Comparison of ENCODE assay signal across 35 cellular contexts in genomic region chr1:214590696-214591095, GRCh38. TPM values are rescaled to one million over a fixed set of nuclear protein-coding genes. Genes with fewer than 3 reads are reported as not detected.
DNase-seq lines count a peak whose midpoint lies in the region; ATAC-seq, FAIRE-seq and TF ChIP-seq lines count a peak whose summit lies in the region.
"Had no signal": no experiment of that assay in that cellular context is flagged by ENCODE, and none has a peak within 500 bp of the region (broad histone marks: within the 10 kb centered on the region; RNA-seq: fewer than 3 reads in every experiment).

No MANE protein-coding gene starts in this region.

- H3K4me1 ChIP-seq in SK-N-SH (ENCODE audit: control insufficient read depth in 1 of 2, insufficient read depth in 2 of 2, low read depth in 1 of 2, low read length in 1 of 2), result no peaks in the 10 kb centered on the region; a peak in 1 of 4 replicates
- H3K4me1 ChIP-seq in astrocyte (ENCODE audit: insufficient read depth, low read length), result no peaks in the 10 kb centered on the region
- H3K4me1 ChIP-seq: colonic mucosa, Peyer's patch, sigmoid colon, transverse colon had no signal

- no peaks in the 10 kb centered on the region for H3K4me1 Mint-ChIP-seq in astrocyte (ENCODE audit: low read depth, unreplicated experiment)
- no peaks in the 10 kb centered on the region for H3K4me1 Mint-ChIP-seq in type B pancreatic cell (ENCODE audit: unreplicated experiment)
- H3K4me1 Mint-ChIP-seq: activated CD4-positive, alpha-beta T cell treated with anti-CD3 and anti-CD28 coated beads for 36 hours; activated naive CD4-positive, alpha-beta T cell treated with anti-CD3 and anti-CD28 coated beads, Interleukin-2, amount 50 U/mL, for 24 hours; CD14-positive monocyte; stimulated activated effector memory CD8-positive, alpha-beta T cell treated with anti-CD3 and anti-CD28 coated beads, Interleukin-12 subunit alpha, Interleukin-12 subunit beta, amount 100 ng/mL, for 72 hours had no signal

- H3K36me3 Mint-ChIP-seq in astrocyte (ENCODE audit: low read depth, unreplicated experiment), result no peaks in the 10 kb centered on the region
- no peaks in the 10 kb centered on the region for H3K36me3 Mint-ChIP-seq in type B pancreatic cell
- H3K36me3 Mint-ChIP-seq: activated naive CD4-positive, alpha-beta T cell treated with anti-CD3 and anti-CD28 coated beads, Interleukin-2, amount 50 U/mL, for 24 hours; CD14-positive monocyte; naive thymus-derived CD8-positive, alpha-beta T cell; stimulated activated effector memory CD8-positive, alpha-beta T cell treated with anti-CD3 and anti-CD28 coated beads, Interleukin-12 subunit alpha, Interleukin-12 subunit beta, amount 100 ng/mL, for 72 hours had no signal

- no peak overlapping the region for H3K4me3 ChIP-seq in SK-N-SH (ENCODE audit: low read depth in 2 of 2, low read length in 1 of 2)
- no peak overlapping the region for H3K4me3 ChIP-seq in astrocyte (ENCODE audit: insufficient read depth, low read depth, low read length)
- no peak overlapping the region for H3K4me3 ChIP-seq in fibroblast of pulmonary artery (replicated peaks; ENCODE audit: low read depth, low read length)
- no peak overlapping the region for H3K4me3 ChIP-seq in lower leg skin (ENCODE audit: low read depth, poor library complexity, severe bottlenecking)
- H3K4me3 ChIP-seq: colonic mucosa, lung, Peyer's patch, psoas muscle, sigmoid colon, transverse colon had no signal

- H3K27ac ChIP-seq in SK-N-SH (ENCODE audit: low read depth in 2 of 2, low read length in 1 of 2) (no peak overlapping the region), astrocyte (ENCODE audit: low read depth, low read length) (no peak overlapping the region)
- H3K27ac ChIP-seq: colonic mucosa, Peyer's patch, psoas muscle, sigmoid colon, transverse colon had no signal

- H3K9me3 ChIP-seq in SK-N-SH (no peaks in the 10 kb centered on the region), astrocyte (ENCODE audit: insufficient read depth, low read depth, low read length) (no peaks in the 10 kb centered on the region)
- H3K9me3 ChIP-seq: colonic mucosa, Peyer's patch, psoas muscle, sigmoid colon, transverse colon had no signal

- peak; percentile 29; the same call in 1 of the 2 replicates for TF ChIP-seq CTCF in SK-N-SH (IDR thresholded peaks at IDR 0.05)
- peak; percentile 15 for TF ChIP-seq CTCF in astrocyte (IDR thresholded peaks at IDR 0.05; ENCODE audit: insufficient read depth, low read depth, low read length)
- peak; percentile 13 for TF ChIP-seq CTCF in fibroblast of pulmonary artery (IDR thresholded peaks at IDR 0.05; ENCODE audit: low read length, missing control alignments)
- peak; percentile 49 for TF ChIP-seq CTCF in type B pancreatic cell (conservative IDR thresholded peaks at IDR 0.05)
- TF ChIP-seq CTCF in lower leg skin (IDR thresholded peaks at IDR 0.05), result no peak

- H3K27ac Mint-ChIP-seq in astrocyte (ENCODE audit: unreplicated experiment) (no peak overlapping the region), type B pancreatic cell (no peak overlapping the region)
- H3K27ac Mint-ChIP-seq: activated CD4-positive, alpha-beta T cell treated with anti-CD3 and anti-CD28 coated beads for 36 hours; activated CD8-positive, alpha-beta T cell treated with anti-CD3 and anti-CD28 coated beads, Interleukin-2, amount 10 ng/mL, durations not matched to agents 7 days and 5 days; activated naive CD4-positive, alpha-beta T cell treated with anti-CD3 and anti-CD28 coated beads, Interleukin-2, amount 50 U/mL, for 24 hours; activated T-helper 2 cell treated with anti-CD3 and anti-CD28 coated beads, Interferon-gamma antibody, Interleukin-2, Interleukin-4, amounts not matched to agents 10 μg/mL and 5 μg/mL and 100 μg/mL, durations not matched to agents 14 hours and 24 hours and 36 hours; effector memory CD8-positive, alpha-beta T cell; stimulated activated effector memory CD8-positive, alpha-beta T cell treated with anti-CD3 and anti-CD28 coated beads, Interleukin-12 subunit alpha, Interleukin-12 subunit beta, amount 100 ng/mL, for 72 hours; T-helper 2 cell treated with Interferon-gamma antibody and Interleukin-4, amounts not matched to agents 5 μg/mL and 100 μg/mL, for 36 hours had no signal

- CTCF ChIA-PET in SK-N-SH (lab: Yijun Ruan, JAX), result interaction anchor here (1.1 to 18.6 kb wide), 3 partner anchors 249 to 330 kb away, joined by 3 to 323 read pairs (median 4); no protein-coding TSS in a partner anchor

- intact Hi-C loops in lower leg skin (cut with DNase I; ENCODE audit: low total_unique reads), result no loop called here

- TF ChIP-seq POLR2A in lower leg skin (IDR thresholded peaks at IDR 0.05), result no peak

- no peak overlapping the region for H3K4me2 ChIP-seq in SK-N-SH
- H3K4me2 ChIP-seq in astrocyte (ENCODE audit: low read length), result no peak overlapping the region

- POLR2A ChIA-PET in SK-N-SH (lab: Yijun Ruan, JAX), result no interaction called here

- no peak for TF ChIP-seq EP300 in SK-N-SH (IDR thresholded peaks at IDR 0.05; ENCODE audit: borderline replicate concordance in 1 of 2, low read depth in 1 of 2, low read length in 1 of 2)

- no peaks in the 10 kb centered on the region for H3K27me3 ChIP-seq in SK-N-SH (ENCODE audit: insufficient read depth)
- no peaks in the 10 kb centered on the region for H3K27me3 ChIP-seq in astrocyte (ENCODE audit: insufficient read depth, low read length)
- H3K27me3 ChIP-seq: colonic mucosa, Peyer's patch, sigmoid colon, transverse colon had no signal

- H2AFZ ChIP-seq in SK-N-SH (ENCODE audit: low read depth) (no peak overlapping the region), astrocyte (ENCODE audit: low read depth, low read length) (no peak overlapping the region)

- no peak for TF ChIP-seq RAD21 in SK-N-SH (IDR thresholded peaks at IDR 0.05; ENCODE audit: low read length)

- no peaks in the 10 kb centered on the region for H3K27me3 Mint-ChIP-seq in astrocyte (ENCODE audit: low read depth, unreplicated experiment)
- H3K27me3 Mint-ChIP-seq in type B pancreatic cell, result no peaks in the 10 kb centered on the region

- H3K4me3 Mint-ChIP-seq in astrocyte (ENCODE audit: unreplicated experiment) (no peak overlapping the region), type B pancreatic cell (no peak overlapping the region)
- H3K4me3 Mint-ChIP-seq: activated CD4-positive, alpha-beta T cell treated with anti-CD3 and anti-CD28 coated beads for 36 hours; activated CD8-positive, alpha-beta T cell treated with anti-CD3 and anti-CD28 coated beads, Interleukin-2, amount 10 ng/mL, durations not matched to agents 7 days and 5 days; activated naive CD4-positive, alpha-beta T cell treated with anti-CD3 and anti-CD28 coated beads, Interleukin-2, amount 50 U/mL, for 24 hours; CD14-positive monocyte; effector memory CD8-positive, alpha-beta T cell; naive thymus-derived CD8-positive, alpha-beta T cell; stimulated activated effector memory CD8-positive, alpha-beta T cell treated with anti-CD3 and anti-CD28 coated beads, Interleukin-12 subunit alpha, Interleukin-12 subunit beta, amount 100 ng/mL, for 72 hours; T-helper 2 cell treated with Interferon-gamma antibody and Interleukin-4, amounts not matched to agents 5 μg/mL and 100 μg/mL, for 36 hours had no signal

- DNase-seq in SK-N-SH (no peak), astrocyte (ENCODE audit: low read depth) (no peak), fibroblast of pulmonary artery (ENCODE audit: low read depth) (no peak), type B pancreatic cell (ENCODE audit: extremely low spot score, unreplicated experiment) (no peak), ecto neural progenitor cell (ENCODE audit: low spot score) (no peak), lower leg skin (ENCODE audit: low spot score in 2 of 2) (no peak)
- DNase-seq: 8988T; activated CD4-positive, alpha-beta T cell treated with anti-CD3 and anti-CD28 coated beads for 36 hours; activated CD8-positive, alpha-beta T cell treated with anti-CD3 and anti-CD28 coated beads, Interleukin-2, amount 10 ng/mL, durations not matched to agents 7 days and 5 days; amniotic stem cell; colonic mucosa; DND-41; effector memory CD8-positive, alpha-beta T cell; foreskin melanocyte; kidney glomerular epithelial cell; naive thymus-derived CD8-positive, alpha-beta T cell; NCI-H1048; NCI-H446; NCI-H748 treated with DMSO at 0.1 percent for 48 hours; nucleus accumbens; Peyer's patch; psoas muscle; SHP77 treated with DMSO at 0.1 percent for 48 hours; sigmoid colon; stimulated activated CD4-positive, alpha-beta T cell treated with anti-CD3 and anti-CD28 coated beads, Interleukin-15, amount 100 ng/mL, for 24 hours; transverse colon had no signal

- no peaks in the 10 kb centered on the region for H3K9me3 Mint-ChIP-seq in astrocyte (ENCODE audit: unreplicated experiment)
- no peaks in the 10 kb centered on the region for H3K9me3 Mint-ChIP-seq in type B pancreatic cell
- H3K9me3 Mint-ChIP-seq: activated naive CD4-positive, alpha-beta T cell treated with anti-CD3 and anti-CD28 coated beads, Interleukin-2, amount 50 U/mL, for 24 hours; activated T-helper 2 cell treated with anti-CD3 and anti-CD28 coated beads, Interferon-gamma antibody, Interleukin-2, Interleukin-4, amounts not matched to agents 10 μg/mL and 5 μg/mL and 100 μg/mL, durations not matched to agents 14 hours and 24 hours and 36 hours; CD14-positive monocyte; effector memory CD8-positive, alpha-beta T cell; naive thymus-derived CD8-positive, alpha-beta T cell; stimulated activated effector memory CD8-positive, alpha-beta T cell treated with anti-CD3 and anti-CD28 coated beads, Interleukin-12 subunit alpha, Interleukin-12 subunit beta, amount 100 ng/mL, for 72 hours; T-helper 2 cell treated with Interferon-gamma antibody and Interleukin-4, amounts not matched to agents 5 μg/mL and 100 μg/mL, for 36 hours had no signal

- H3F3A ChIP-seq in SK-N-SH (replicated peaks; ENCODE audit: insufficient read depth), result no peaks in the 10 kb centered on the region

- H3K9ac ChIP-seq in SK-N-SH, result no peak overlapping the region
- no peak overlapping the region for H3K9ac ChIP-seq in astrocyte (ENCODE audit: low read length)

- no peaks in the 10 kb centered on the region for H3K36me3 ChIP-seq in SK-N-SH (replicated peaks in 1 of 2; ENCODE audit: control insufficient read depth in 1 of 2, insufficient read depth in 2 of 2, low read length in 1 of 2)
- H3K36me3 ChIP-seq in astrocyte (ENCODE audit: insufficient read depth, low read length), result no peaks in the 10 kb centered on the region
- H3K36me3 ChIP-seq: colonic mucosa, Peyer's patch, sigmoid colon, transverse colon had no signal

- H4K20me1 ChIP-seq in SK-N-SH (ENCODE audit: insufficient read depth), result no peaks in the 10 kb centered on the region
- no peaks in the 10 kb centered on the region for H4K20me1 ChIP-seq in astrocyte (ENCODE audit: insufficient read depth, low read length)

- ATAC-seq in SK-N-SH treated with all-trans-retinoic acid at 6 μM for 48 hours, result no peak
- ATAC-seq in HG03139 (IDR thresholded peaks at IDR 0.05; ENCODE audit: unreplicated experiment), result no peak
- ATAC-seq: activated CD4-positive, alpha-beta T cell treated with anti-CD3 and anti-CD28 coated beads for 36 hours; activated CD8-positive, alpha-beta T cell treated with anti-CD3 and anti-CD28 coated beads, Interleukin-2, amount 10 ng/mL, durations not matched to agents 7 days and 5 days; effector memory CD8-positive, alpha-beta T cell; naive thymus-derived CD8-positive, alpha-beta T cell; psoas muscle; stimulated activated effector memory CD8-positive, alpha-beta T cell treated with anti-CD3 and anti-CD28 coated beads, Interleukin-12 subunit alpha, Interleukin-12 subunit beta, amount 100 ng/mL, for 72 hours had no signal

- H3K9me2 ChIP-seq in SK-N-SH, result no peaks in the 10 kb centered on the region

- no peaks in the 10 kb centered on the region for H3K79me2 ChIP-seq in SK-N-SH (ENCODE audit: insufficient read depth)
- no peaks in the 10 kb centered on the region for H3K79me2 ChIP-seq in astrocyte (ENCODE audit: insufficient read depth, low read length)

- no peak for FAIRE-seq in astrocyte (lab: Jason Lieb, UNC)
- FAIRE-seq: bronchial epithelial cell had no signal

- WGBS in SK-N-SH (ENCODE audit: low lambda C conversion rate), result 85% methylated on average over 5 of the region's 5 CpGs
- 90 to 91% methylated on average over 5 of the region's 5 CpGs for WGBS in lower leg skin, 2 donors

RNA-seq across cellular contexts. Expression of gene CENPF, which starts 12.3 kb away (rescaled TPM):
- polyA plus RNA-seq in SK-N-SH (2012; rRNA removed), result 14.5 and 14.9 TPM in 2 replicates
- 18.1 and 23.0 TPM in 2 replicates for polyA plus RNA-seq in SK-N-SH (2012; cell fraction: cytosol; rRNA removed)
- polyA plus RNA-seq in SK-N-SH (2012; cell fraction: nucleus; rRNA removed), result 7.3 and 15.6 TPM in 2 replicates
- total RNA-seq in astrocyte (12.3 and 22.9 TPM in 2 replicates), type B pancreatic cell (ENCODE audit: low replicate concordance) (30.6 and 141 TPM in 2 replicates), lower leg skin (1 to 10 TPM; 2.5 to 7.0 (median 3.0) TPM)

RNA-seq across cellular contexts. Expression of gene PTPN14, which starts 39.3 kb away (rescaled TPM):
- 12.8 and 14.3 TPM in 2 replicates for polyA plus RNA-seq in SK-N-SH (2012; rRNA removed)
- polyA plus RNA-seq in SK-N-SH (2012; cell fraction: cytosol; rRNA removed), result 11.9 and 13.3 TPM in 2 replicates
- 14.0 and 17.8 TPM in 2 replicates for polyA plus RNA-seq in SK-N-SH (2012; cell fraction: nucleus; rRNA removed)
- total RNA-seq in astrocyte (154 and 177 TPM in 2 replicates), type B pancreatic cell (ENCODE audit: low replicate concordance) (29.2 and 32.3 TPM in 2 replicates), lower leg skin (100 to 1,000 TPM in 1 of 4 donors, 10 to 100 TPM in 3; 59.4 to 118 (median 66.1) TPM)

Comparison
In these comparisons a context has a peak if more than half of its experiments do, and no peak if none do; other contexts are left out.
1. CTCF ChIP-seq: peak in SK-N-SH (single experiment), astrocyte (single experiment), fibroblast of pulmonary artery (single experiment) and type B pancreatic cell (single experiment); none in lower leg skin (0 of 3).